In genomic region chr1:32273389-32274208, GRCh38 we compare ENCODE assay signal across 9 cellular contexts. TPM values are rescaled to one million over a fixed set of nuclear protein-coding genes. Genes with fewer than 3 reads are reported as not detected.
DNase-seq lines count a peak whose midpoint lies in the region; ATAC-seq and TF ChIP-seq lines count a peak whose summit lies in the region.
"Had no signal": no experiment of that assay in that cellular context is flagged by ENCODE, and none has a peak within 500 bp of the region (broad histone marks: within the 10 kb centered on the region; RNA-seq: fewer than 3 reads in every experiment).

No MANE protein-coding gene starts in this region.

- H3K27ac ChIP-seq in coronary artery = no peak overlapping the region
- H3K27ac ChIP-seq in left ventricle myocardium inferior (replicated peaks) = no peak overlapping the region

- in situ Hi-C loops in GM13977 (cut with MboI; ENCODE audit: low pct_unique_long_range_greater_than_20kb, low sequenced_read_pairs, unreplicated experiment) = no loop called here

- peaks cover 66% of the 10 kb centered on the region for H3K27me3 ChIP-seq in left ventricle myocardium inferior (ENCODE audit: low read depth)

- no peaks in the 10 kb centered on the region for H3K9me3 ChIP-seq in left ventricle myocardium inferior (replicated peaks)
- H3K9me3 ChIP-seq: heart right ventricle had no signal

- no peaks in the 10 kb centered on the region for H3K36me3 ChIP-seq in left ventricle myocardium inferior
- H3K36me3 ChIP-seq: heart right ventricle had no signal

- peaks cover 49% of the 10 kb centered on the region for H3K4me1 Mint-ChIP-seq in activated T-helper 2 cell treated with anti-CD3 and anti-CD28 coated beads, Interferon-gamma antibody, Interleukin-2, Interleukin-4, amounts not matched to agents 10 μg/mL and 5 μg/mL and 100 μg/mL, durations not matched to agents 14 hours and 24 hours and 36 hours (ENCODE audit: low read depth)
- peaks cover 44 to 81% (median 71%) of the 10 kb centered on the region in 4 donors for H3K4me1 Mint-ChIP-seq in naive thymus-derived CD8-positive, alpha-beta T cell

- peak; percentile 80 to 95 for ATAC-seq in naive thymus-derived CD8-positive, alpha-beta T cell
- no peak for ATAC-seq in HG03565 (IDR thresholded peaks at IDR 0.05; ENCODE audit: unreplicated experiment)
- ATAC-seq in Right ventricle myocardium superior (ENCODE audit: poor library complexity) = no peak

- H3K4me3 ChIP-seq in coronary artery = no peak overlapping the region
- H3K4me3 ChIP-seq in left ventricle myocardium inferior = no peak overlapping the region
- H3K4me3 ChIP-seq: heart right ventricle had no signal

- no peaks in the 10 kb centered on the region for H3K9me3 Mint-ChIP-seq in activated T-helper 2 cell treated with anti-CD3 and anti-CD28 coated beads, Interferon-gamma antibody, Interleukin-2, Interleukin-4, amounts not matched to agents 10 μg/mL and 5 μg/mL and 100 μg/mL, durations not matched to agents 14 hours and 24 hours and 36 hours
- H3K9me3 Mint-ChIP-seq in naive thymus-derived CD8-positive, alpha-beta T cell = no peaks in the 10 kb centered on the region

- POLR2A ChIA-PET in naive thymus-derived CD8-positive, alpha-beta T cell (lab: Charles Lee) = interaction anchor here (0.6 to 48.1 kb wide), 12 partner anchors 11 to 220 kb away, joined by 3 to 2080 read pairs (median 5); partner anchors contain the start of genes BSDC1, EIF3I, FAM167B and HDAC1

- H3K27ac Mint-ChIP-seq in activated T-helper 2 cell treated with anti-CD3 and anti-CD28 coated beads, Interferon-gamma antibody, Interleukin-2, Interleukin-4, amounts not matched to agents 10 μg/mL and 5 μg/mL and 100 μg/mL, durations not matched to agents 14 hours and 24 hours and 36 hours = peak overlapping the region; percentile 88
- peak overlapping the region; percentile 94 to 100 (median 97) for H3K27ac Mint-ChIP-seq in naive thymus-derived CD8-positive, alpha-beta T cell

- peaks cover 72% of the 10 kb centered on the region for H3K36me3 Mint-ChIP-seq in activated T-helper 2 cell treated with anti-CD3 and anti-CD28 coated beads, Interferon-gamma antibody, Interleukin-2, Interleukin-4, amounts not matched to agents 10 μg/mL and 5 μg/mL and 100 μg/mL, durations not matched to agents 14 hours and 24 hours and 36 hours (ENCODE audit: low read depth)
- H3K36me3 Mint-ChIP-seq in naive thymus-derived CD8-positive, alpha-beta T cell = peaks cover 0 to 70% (median 8%) of the 10 kb centered on the region in 3 donors

- no peaks in the 10 kb centered on the region for H3K27me3 Mint-ChIP-seq in activated T-helper 2 cell treated with anti-CD3 and anti-CD28 coated beads, Interferon-gamma antibody, Interleukin-2, Interleukin-4, amounts not matched to agents 10 μg/mL and 5 μg/mL and 100 μg/mL, durations not matched to agents 14 hours and 24 hours and 36 hours (ENCODE audit: low read depth)
- H3K27me3 Mint-ChIP-seq in naive thymus-derived CD8-positive, alpha-beta T cell = peaks cover 0 to 3% (median 0%) of the 10 kb centered on the region in 5 donors

- intact Hi-C loops in activated T-helper 2 cell treated with anti-CD3 and anti-CD28 coated beads, Interferon-gamma antibody, Interleukin-2, Interleukin-4, amounts not matched to agents 10 μg/mL and 5 μg/mL and 100 μg/mL, durations not matched to agents 14 hours and 24 hours and 36 hours (cut with micrococcal nuclease) = loop anchor here (2.0 kb wide), 1 partner anchor 19 kb away; no protein-coding TSS in a partner anchor
- intact Hi-C loops in left ventricle myocardium inferior (cut with micrococcal nuclease) (no loop called here), Right ventricle myocardium superior (cut with DNase I) (no loop called here)

- H3K4me1 ChIP-seq in left ventricle myocardium inferior = peaks cover 4% of the 10 kb centered on the region

- H3K4me3 Mint-ChIP-seq in activated T-helper 2 cell treated with anti-CD3 and anti-CD28 coated beads, Interferon-gamma antibody, Interleukin-2, Interleukin-4, amounts not matched to agents 10 μg/mL and 5 μg/mL and 100 μg/mL, durations not matched to agents 14 hours and 24 hours and 36 hours (ENCODE audit: low read depth) = peak overlapping the region; percentile 57
- peak overlapping the region; percentile 78 to 95 (median 86) for H3K4me3 Mint-ChIP-seq in naive thymus-derived CD8-positive, alpha-beta T cell

- peak; percentile 37 for DNase-seq in GM13977 (ENCODE audit: low spot score)
- DNase-seq in NK-92 treated with Interleukin-12 subunit alpha and Interleukin-12 subunit beta, amount 100 ng/mL, for 24 hours (lab: John Stamatoyannopoulos, UW) = peak; percentile 49
- peak; percentile 67 for DNase-seq in activated T-helper 2 cell treated with anti-CD3 and anti-CD28 coated beads, Interferon-gamma antibody, Interleukin-2, Interleukin-4, amounts not matched to agents 10 μg/mL and 5 μg/mL and 100 μg/mL, durations not matched to agents 14 hours and 24 hours and 36 hours (ENCODE audit: low spot score)
- peak; percentile 68 to 96 (median 86) for DNase-seq in naive thymus-derived CD8-positive, alpha-beta T cell
- no peak for DNase-seq in coronary artery (ENCODE audit: low spot score)
- no peak for DNase-seq in left ventricle myocardium inferior
- DNase-seq in Right ventricle myocardium superior = no peak
- DNase-seq: heart right ventricle had no signal

- TF ChIP-seq CTCF in GM13977 (IDR thresholded peaks at IDR 0.05; ENCODE audit: extremely low read depth, insufficient read depth, missing control alignments) (no peak), coronary artery (IDR thresholded peaks at IDR 0.05) (no peak), left ventricle myocardium inferior (IDR thresholded peaks at IDR 0.05; ENCODE audit: borderline replicate concordance) (no peak)

RNA-seq across cellular contexts. Expression of gene HDAC1, which starts 18.3 kb away (rescaled TPM):
- 179 and 195 TPM in 2 replicates for total RNA-seq in activated T-helper 2 cell treated with anti-CD3 and anti-CD28 coated beads, Interferon-gamma antibody, Interleukin-2, Interleukin-4, amounts not matched to agents 10 μg/mL and 5 μg/mL and 100 μg/mL, durations not matched to agents 14 hours and 24 hours and 36 hours
- 100 to 1,000 TPM; 154 to 156 TPM for total RNA-seq in naive thymus-derived CD8-positive, alpha-beta T cell
- polyA plus RNA-seq in naive thymus-derived CD8-positive, alpha-beta T cell = 100 to 1,000 TPM; 171 to 202 (median 173) TPM
- 40.4 TPM for total RNA-seq in left ventricle myocardium inferior
- 41.0 TPM for total RNA-seq in Right ventricle myocardium superior

RNA-seq across cellular contexts. Expression of gene LCK, which starts 22.5 kb away (rescaled TPM):
- 221 and 232 TPM in 2 replicates for total RNA-seq in activated T-helper 2 cell treated with anti-CD3 and anti-CD28 coated beads, Interferon-gamma antibody, Interleukin-2, Interleukin-4, amounts not matched to agents 10 μg/mL and 5 μg/mL and 100 μg/mL, durations not matched to agents 14 hours and 24 hours and 36 hours
- total RNA-seq in naive thymus-derived CD8-positive, alpha-beta T cell = 100 to 1,000 TPM; 509 to 515 TPM
- 1,000 to 10,000 TPM in 1 of 3 donors, 100 to 1,000 TPM in 2; 876 to 1,069 (median 952) TPM for polyA plus RNA-seq in naive thymus-derived CD8-positive, alpha-beta T cell
- 0.63 TPM for total RNA-seq in left ventricle myocardium inferior
- total RNA-seq in Right ventricle myocardium superior = 0.51 TPM

RNA-seq across cellular contexts. Expression of gene FAM167B, which starts 26.6 kb away (rescaled TPM):
- 0.78 and 0.80 TPM in 2 replicates for total RNA-seq in activated T-helper 2 cell treated with anti-CD3 and anti-CD28 coated beads, Interferon-gamma antibody, Interleukin-2, Interleukin-4, amounts not matched to agents 10 μg/mL and 5 μg/mL and 100 μg/mL, durations not matched to agents 14 hours and 24 hours and 36 hours
- 1 to 10 TPM; 1.5 to 1.7 TPM for total RNA-seq in naive thymus-derived CD8-positive, alpha-beta T cell
- polyA plus RNA-seq in naive thymus-derived CD8-positive, alpha-beta T cell = not detected
- total RNA-seq in left ventricle myocardium inferior (7.9 TPM), Right ventricle myocardium superior (8.1 TPM)

RNA-seq across cellular contexts. Expression of gene EIF3I, which starts 51.4 kb away (rescaled TPM):
- 287 and 293 TPM in 2 replicates for total RNA-seq in activated T-helper 2 cell treated with anti-CD3 and anti-CD28 coated beads, Interferon-gamma antibody, Interleukin-2, Interleukin-4, amounts not matched to agents 10 μg/mL and 5 μg/mL and 100 μg/mL, durations not matched to agents 14 hours and 24 hours and 36 hours
- 10 to 100 TPM; 80.3 to 96.9 TPM for total RNA-seq in naive thymus-derived CD8-positive, alpha-beta T cell
- polyA plus RNA-seq in naive thymus-derived CD8-positive, alpha-beta T cell = 100 to 1,000 TPM; 167 to 181 (median 179) TPM
- 91.1 TPM for total RNA-seq in left ventricle myocardium inferior
- 97.2 TPM for total RNA-seq in Right ventricle myocardium superior

RNA-seq across cellular contexts. Expression of gene TMEM234, which starts 51.4 kb away (rescaled TPM):
- total RNA-seq in activated T-helper 2 cell treated with anti-CD3 and anti-CD28 coated beads, Interferon-gamma antibody, Interleukin-2, Interleukin-4, amounts not matched to agents 10 μg/mL and 5 μg/mL and 100 μg/mL, durations not matched to agents 14 hours and 24 hours and 36 hours = 10.7 and 12.1 TPM in 2 replicates
- 10 to 100 TPM; 24.3 to 26.4 TPM for total RNA-seq in naive thymus-derived CD8-positive, alpha-beta T cell
- polyA plus RNA-seq in naive thymus-derived CD8-positive, alpha-beta T cell = 1 to 10 TPM; 2.1 to 4.9 (median 4.4) TPM
- total RNA-seq in left ventricle myocardium inferior = 10.9 TPM
- total RNA-seq in Right ventricle myocardium superior = 7.5 TPM

Comparison
In these comparisons a context has a peak if more than half of its experiments do, and no peak if none do; other contexts are left out.
1. DNase-seq: peak in GM13977 (single experiment), NK-92 treated with Interleukin-12 subunit alpha and Interleukin-12 subunit beta, amount 100 ng/mL, for 24 hours (single experiment), activated T-helper 2 cell treated with anti-CD3 and anti-CD28 coated beads, Interferon-gamma antibody, Interleukin-2, Interleukin-4, amounts not matched to agents 10 μg/mL and 5 μg/mL and 100 μg/mL, durations not matched to agents 14 hours and 24 hours and 36 hours (single experiment) and naive thymus-derived CD8-positive, alpha-beta T cell (10 of 10); none in coronary artery (single experiment), left ventricle myocardium inferior (single experiment) and Right ventricle myocardium superior (single experiment).
2. ATAC-seq: peak in naive thymus-derived CD8-positive, alpha-beta T cell (2 of 2); none in HG03565 (single experiment) and Right ventricle myocardium superior (single experiment).
3. RNA of gene LCK, which starts 22.5 kb away (total RNA-seq): 509 to 515 TPM in naive thymus-derived CD8-positive, alpha-beta T cell and 221 to 232 TPM in activated T-helper 2 cell treated with anti-CD3 and anti-CD28 coated beads, Interferon-gamma antibody, Interleukin-2, Interleukin-4, amounts not matched to agents 10 μg/mL and 5 μg/mL and 100 μg/mL, durations not matched to agents 14 hours and 24 hours and 36 hours; 0.63 TPM in left ventricle myocardium inferior (single experiment) and 0.51 TPM in Right ventricle myocardium superior (single experiment); every median in the first group is over 100 times any median in the second.